ENCODE assay signal across 9 cellular contexts in genomic region chr9:21831841-21832509, GRCh38. TPM values are rescaled to one million over a fixed set of nuclear protein-coding genes. Genes with fewer than 3 reads are reported as not detected.
DNase-seq lines count a peak whose midpoint lies in the region; ATAC-seq and TF ChIP-seq lines count a peak whose summit lies in the region.
"Had no signal": no experiment of that assay in that cellular context is flagged by ENCODE, and none has a peak within 500 bp of the region (broad histone marks: within the 10 kb centered on the region; RNA-seq: fewer than 3 reads in every experiment).

No MANE protein-coding gene starts in this region.

- no peak overlapping the region for H3K4me3 ChIP-seq in cardiac muscle cell
- H3K4me3 ChIP-seq in left ventricle myocardium inferior: no peak overlapping the region
- H3K4me3 ChIP-seq in gastroesophageal sphincter: no peak overlapping the region

- H3K27me3 Mint-ChIP-seq in T-helper 17 cell: no peaks in the 10 kb centered on the region
- H3K27me3 Mint-ChIP-seq: brain had no signal

- H3K4me1 Mint-ChIP-seq in T-helper 17 cell: peaks cover 31% of the 10 kb centered on the region
- H3K4me1 Mint-ChIP-seq: brain had no signal

- H3K9me3 ChIP-seq in cardiac muscle cell (ENCODE audit: low read depth) (no peaks in the 10 kb centered on the region), left ventricle myocardium inferior (replicated peaks) (no peaks in the 10 kb centered on the region), T-helper 17 cell (ENCODE audit: control insufficient read depth, low read length, poor library complexity, severe bottlenecking) (no peaks in the 10 kb centered on the region), gastroesophageal sphincter (no peaks in the 10 kb centered on the region)

- ATAC-seq in HG03039 (IDR thresholded peaks at IDR 0.05; ENCODE audit: unreplicated experiment) (peak; percentile 77), T-helper 17 cell (peak; percentile 83), gastroesophageal sphincter (peak; percentile 50)

- peaks cover 24% of the 10 kb centered on the region for H3K36me3 Mint-ChIP-seq in T-helper 17 cell (ENCODE audit: low read depth)

- H3K27me3 ChIP-seq in cardiac muscle cell (no peaks in the 10 kb centered on the region), left ventricle myocardium inferior (ENCODE audit: low read depth) (no peaks in the 10 kb centered on the region), gastroesophageal sphincter (no peaks in the 10 kb centered on the region)

- intact Hi-C loops in left ventricle myocardium inferior (cut with micrococcal nuclease): no loop called here

- no peak overlapping the region for H3K4me3 Mint-ChIP-seq in T-helper 17 cell
- H3K4me3 Mint-ChIP-seq: brain had no signal

- no peak for TF ChIP-seq EP300 in gastroesophageal sphincter (IDR thresholded peaks at IDR 0.05)

- peaks cover 8% of the 10 kb centered on the region for H3K4me1 ChIP-seq in cardiac muscle cell (ENCODE audit: low read depth)
- H3K4me1 ChIP-seq in left ventricle myocardium inferior: peaks cover 14% of the 10 kb centered on the region
- peaks cover 0 to 12% (median 0%) of the 10 kb centered on the region in 3 donors for H3K4me1 ChIP-seq in gastroesophageal sphincter

- no peak for TF ChIP-seq POLR2A in gastroesophageal sphincter (IDR thresholded peaks at IDR 0.05)

- DNase-seq in cardiac muscle cell (ENCODE audit: low read depth in 1 of 2, low spot score in 1 of 2): peak in 1 of 2 donors; percentile 78
- DNase-seq in left ventricle myocardium inferior: no peak
- DNase-seq in T-helper 17 cell: no peak
- DNase-seq in NCI-H1694 treated with DMSO at 0.1 percent for 48 hours (lab: John Stamatoyannopoulos, UW): no peak
- no peak for DNase-seq in DMS 273 treated with DMSO at 0.1 percent for 48 hours (lab: John Stamatoyannopoulos, UW)
- no peak for DNase-seq in cerebellum (ENCODE audit: low spot score)

- 31 to 42% methylated on average over 8 of the region's 8 CpGs for WGBS in gastroesophageal sphincter (ENCODE audit: low coverage in 1 of 2), 2 donors

- no peak for TF ChIP-seq CTCF in cardiac muscle cell (IDR thresholded peaks at IDR 0.05; ENCODE audit: low read depth, low read length)
- TF ChIP-seq CTCF in left ventricle myocardium inferior (IDR thresholded peaks at IDR 0.05; ENCODE audit: borderline replicate concordance): no peak
- no peak for TF ChIP-seq CTCF in gastroesophageal sphincter (IDR thresholded peaks at IDR 0.05)

- H3K36me3 ChIP-seq in cardiac muscle cell (peaks cover 8% of the 10 kb centered on the region), left ventricle myocardium inferior (peaks cover 78% of the 10 kb centered on the region), gastroesophageal sphincter (peaks cover 0 to 80% of the 10 kb centered on the region in 2 donors)

- H3K27ac Mint-ChIP-seq in T-helper 17 cell: peak overlapping the region; percentile 80

- peak overlapping the region; percentile 57 for H3K27ac ChIP-seq in cardiac muscle cell
- no peak overlapping the region for H3K27ac ChIP-seq in left ventricle myocardium inferior (replicated peaks)
- H3K27ac ChIP-seq in gastroesophageal sphincter: peak overlapping the region in 1 of 4 donors; percentile 18

RNA-seq across cellular contexts. Expression of gene MTAP, which starts 29.5 kb away (rescaled TPM):
- 14.1 and 21.5 TPM in 2 replicates for total RNA-seq in cardiac muscle cell
- polyA plus RNA-seq in cardiac muscle cell: 23.0 and 26.4 TPM in 2 replicates
- 25.3 TPM for total RNA-seq in left ventricle myocardium inferior
- 10 to 100 TPM; 26.2 to 28.8 TPM for total RNA-seq in T-helper 17 cell
- 10 to 100 TPM; 23.2 to 31.4 (median 29.1) TPM for total RNA-seq in gastroesophageal sphincter
- 17.7 TPM for total RNA-seq in cerebellum
